ENCODE assay signal across 1 cellular context in genomic region chr19:47353307-47353712, GRCh38.
A peak's percentile ranks its signal among the peaks of the same experiment; 100 is the strongest.
TF ChIP-seq lines count a peak whose summit lies in the region.

No MANE protein-coding gene starts in this region.

TF ChIP-seq in HepG2, 621 proteins besides CTCF, POLR2A, EP300 and RAD21 (continued from another document and continues in another):
- TF ChIP-seq RERE (CRISPR knock-in tag; IDR thresholded peaks at IDR 0.05; ENCODE audit: low read depth) (no peak), SOX6 (IDR thresholded peaks at IDR 0.05) (no peak), SOX6 (CRISPR knock-in tag; IDR thresholded peaks at IDR 0.05) (peak; percentile 59), ARNT2 (CRISPR knock-in tag; IDR thresholded peaks at IDR 0.05; ENCODE audit: low read depth) (no peak), PPARG (CRISPR knock-in tag; conservative IDR thresholded peaks at IDR 0.05) (0 out of 2 replicates have a peak, but pooled peaks have one; percentile 47), POGZ (CRISPR knock-in tag; IDR thresholded peaks at IDR 0.05) (peak; percentile 51; the same call in 1 of the 2 replicates), STAT6 (CRISPR knock-in tag; IDR thresholded peaks at IDR 0.05; ENCODE audit: borderline replicate concordance) (no peak), KLF12 (CRISPR knock-in tag; IDR thresholded peaks at IDR 0.05; ENCODE audit: borderline replicate concordance) (no peak), CBFB (CRISPR knock-in tag; IDR thresholded peaks at IDR 0.05) (peak; percentile 64; the same call in 1 of the 2 replicates), PHB2 (IDR thresholded peaks at IDR 0.05; ENCODE audit: partially characterized antibody) (no peak), ZNF710 (CRISPR knock-in tag; IDR thresholded peaks at IDR 0.05; ENCODE audit: borderline replicate concordance) (no peak), TIGD3 (CRISPR knock-in tag; IDR thresholded peaks at IDR 0.05; ENCODE audit: borderline replicate concordance) (no peak), RXRA (CRISPR knock-in tag; IDR thresholded peaks at IDR 0.05) (peak; percentile 73), E2F2 (CRISPR knock-in tag; IDR thresholded peaks at IDR 0.05; ENCODE audit: borderline replicate concordance) (peak; percentile 32; the same call in 1 of the 2 replicates), ZNF678 (CRISPR knock-in tag; IDR thresholded peaks at IDR 0.05) (no peak), YEATS2 (CRISPR knock-in tag; IDR thresholded peaks at IDR 0.05; ENCODE audit: borderline replicate concordance) (no peak), ATRX (CRISPR knock-in tag; IDR thresholded peaks at IDR 0.05; ENCODE audit: borderline replicate concordance) (no peak), ZNF674 (CRISPR knock-in tag; IDR thresholded peaks at IDR 0.05; ENCODE audit: low read depth) (no peak), ZMYM3 (CRISPR knock-in tag; IDR thresholded peaks at IDR 0.05) (peak; percentile 81; the same call in 1 of the 2 replicates), ZFP36 (IDR thresholded peaks at IDR 0.05; ENCODE audit: borderline replicate concordance, low read depth, low read length, partially characterized antibody) (no peak), TRIM24 (CRISPR knock-in tag; IDR thresholded peaks at IDR 0.05) (no peak; the same call in 1 of the 2 replicates), NCOA5 (CRISPR knock-in tag; IDR thresholded peaks at IDR 0.05) (no peak), NR2F6 (IDR thresholded peaks at IDR 0.05) (no peak), NR2F6 (CRISPR knock-in tag; IDR thresholded peaks at IDR 0.05) (peak; percentile 36; the same call in 1 of the 2 replicates), SMC3 (IDR thresholded peaks at IDR 0.05; ENCODE audit: low read length) (no peak), DRAP1 (CRISPR knock-in tag; IDR thresholded peaks at IDR 0.05) (peak; percentile 36), ZMAT5 (CRISPR knock-in tag; IDR thresholded peaks at IDR 0.05; ENCODE audit: borderline replicate concordance, low read depth) (no peak), U2AF1 (optimal IDR thresholded peaks at IDR 0.05; ENCODE audit: low read depth, low read length) (no peak), ZNF724P (CRISPR knock-in tag; IDR thresholded peaks at IDR 0.05; ENCODE audit: borderline replicate concordance) (no peak), KMT2B (CRISPR knock-in tag; IDR thresholded peaks at IDR 0.05) (no peak), ZNF234 (CRISPR knock-in tag; conservative IDR thresholded peaks at IDR 0.05) (no peak), HOXA5 (CRISPR knock-in tag; IDR thresholded peaks at IDR 0.05) (no peak), ATF7-NPFF (CRISPR knock-in tag; IDR thresholded peaks at IDR 0.05; ENCODE audit: low read depth) (peak; percentile 64; the same call in 1 of the 2 replicates), FOXK2 (IDR thresholded peaks at IDR 0.05) (no peak), PHF20 (CRISPR knock-in tag; IDR thresholded peaks at IDR 0.05) (no peak), ZNF18 (CRISPR knock-in tag; IDR thresholded peaks at IDR 0.05; ENCODE audit: insufficient replicate concordance) (peak; percentile 53), STAG1 (CRISPR knock-in tag; IDR thresholded peaks at IDR 0.05) (peak; percentile 46; the same call in 1 of the 2 replicates), HIC2 (CRISPR knock-in tag; IDR thresholded peaks at IDR 0.05; ENCODE audit: low read depth) (peak; percentile 77), ZNF276 (CRISPR knock-in tag; IDR thresholded peaks at IDR 0.05; ENCODE audit: low read depth) (no peak), HINFP (CRISPR knock-in tag; IDR thresholded peaks at IDR 0.05; ENCODE audit: low read depth) (no peak)
